Comparison of ENCODE assay signal across 5 cellular contexts in genomic region chr12:122709287-122709686, GRCh38. TPM values are rescaled to one million over a fixed set of nuclear protein-coding genes. Genes with fewer than 3 reads are reported as not detected.
"Had no signal": no experiment of that assay in that cellular context is flagged by ENCODE, and none has a peak within 500 bp of the region (broad histone marks: within the 10 kb centered on the region; RNA-seq: fewer than 3 reads in every experiment).

No MANE protein-coding gene starts in this region.

RNA-seq across cellular contexts. Expression of gene HCAR2, which starts 6.1 kb away (rescaled TPM):
- total RNA-seq: M059J, PC-3, RPMI7951, SJCRH30, SK-MEL-5 had no signal

RNA-seq across cellular contexts. Expression of gene HCAR3, which starts 7.3 kb away (rescaled TPM):
- total RNA-seq: M059J, PC-3, RPMI7951, SJCRH30, SK-MEL-5 had no signal

RNA-seq across cellular contexts. Expression of gene HCAR1, which starts 21.4 kb away (rescaled TPM):
- total RNA-seq: M059J, SJCRH30, SK-MEL-5 had no signal
